ENCODE assay signal across 26 cellular contexts in the genomic region with DNA sequence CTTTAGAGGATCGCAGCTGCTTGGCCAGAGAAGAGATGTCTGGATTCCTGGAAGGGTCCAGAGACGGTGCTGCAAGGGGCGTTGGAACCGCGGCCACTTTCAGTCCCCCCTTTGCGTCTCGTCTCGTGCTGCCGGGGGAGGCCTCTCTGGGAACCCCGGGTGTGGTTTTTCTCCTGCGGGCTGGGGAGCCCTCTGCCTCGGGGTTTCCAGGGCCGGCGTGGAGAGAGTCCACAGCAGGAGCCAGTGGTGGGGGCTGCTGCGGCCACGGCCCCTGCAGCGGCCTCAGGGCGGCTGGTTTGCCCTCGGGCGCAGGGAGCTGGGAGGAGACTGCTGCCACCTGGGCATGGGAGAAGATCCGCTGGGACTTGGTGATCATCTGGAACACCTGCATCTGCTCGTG. TPM values are rescaled to one million over a fixed set of nuclear protein-coding genes. Genes with fewer than 3 reads are reported as not detected.
"Had no signal": no experiment of that assay in that cellular context is flagged by ENCODE, and none has a peak within 500 bp of the region (broad histone marks: within the 10 kb centered on the region; RNA-seq: fewer than 3 reads in every experiment).

No MANE protein-coding gene starts in this region.

- ATAC-seq: activated CD4-positive, CD25-positive, alpha-beta regulatory T cell treated with anti-CD3 and anti-CD28 coated beads, Interleukin-2, amount 50 U/mL, for 24 hours; gastroesophageal sphincter; left ventricle myocardium superior; T-helper 17 cell had no signal

- H3K36me3 Mint-ChIP-seq: mesothelial cell of epicardium; naive thymus-derived CD4-positive, alpha-beta T cell had no signal

- H3K27me3 Mint-ChIP-seq: T-helper 17 cell had no signal

- H3K27ac ChIP-seq: brain microvascular endothelial cell, gastroesophageal sphincter, spleen, WERI-Rb-1 had no signal

- H3K4me3 Mint-ChIP-seq: activated naive CD4-positive, alpha-beta T cell treated with anti-CD3 and anti-CD28 coated beads for 36 hours; activated T-helper 1 cell treated with anti-CD3 and anti-CD28 coated beads, Interleukin-12 subunit alpha, Interleukin-12 subunit beta, Interleukin-2, Interleukin-4 antibody, amounts not matched to agents 30 ng/mL and 10 ng/mL and 1 ng/mL, durations not matched to agents 14 hours and 24 hours and 36 hours; mesothelial cell of epicardium had no signal

- H3K9me3 ChIP-seq: gastroesophageal sphincter, spleen had no signal

- H3K27ac Mint-ChIP-seq: activated naive CD4-positive, alpha-beta T cell treated with anti-CD3 and anti-CD28 coated beads for 36 hours; activated T-helper 1 cell treated with anti-CD3 and anti-CD28 coated beads, Interleukin-12 subunit alpha, Interleukin-12 subunit beta, Interleukin-2, Interleukin-4 antibody, amounts not matched to agents 30 ng/mL and 10 ng/mL and 1 ng/mL, durations not matched to agents 14 hours and 24 hours and 36 hours; mesothelial cell of epicardium; T-helper 17 cell had no signal

- H3K9me3 Mint-ChIP-seq: activated naive CD4-positive, alpha-beta T cell treated with anti-CD3 and anti-CD28 coated beads for 36 hours; activated T-helper 1 cell treated with anti-CD3 and anti-CD28 coated beads, Interleukin-12 subunit alpha, Interleukin-12 subunit beta, Interleukin-2, Interleukin-4 antibody, amounts not matched to agents 30 ng/mL and 10 ng/mL and 1 ng/mL, durations not matched to agents 14 hours and 24 hours and 36 hours; mesothelial cell of epicardium; naive thymus-derived CD4-positive, alpha-beta T cell had no signal

- DNase-seq: activated CD4-positive, alpha-beta T cell treated with anti-CD3 and anti-CD28 coated beads for 48 hours; activated CD4-positive, alpha-beta T cell treated with anti-CD3 and anti-CD28 coated beads, Interleukin-2, amount 50 U/mL, for 48 hours; activated effector memory CD4-positive, alpha-beta T cell treated with anti-CD3 and anti-CD28 coated beads, Interleukin-2, amount 50 U/mL, for 16 hours; activated naive CD4-positive, alpha-beta T cell treated with anti-CD3 and anti-CD28 coated beads for 36 hours; amniotic stem cell; brain microvascular endothelial cell; cortex of kidney; head of caudate nucleus; hippocampal formation; left cardiac atrium; left ventricle myocardium superior; mammary epithelial cell; spleen; stimulated activated naive CD4-positive, alpha-beta T cell treated with Interleukin-2 at 50 U/mL for 16 hours; substantia nigra; T-helper 17 cell; T1000; WERI-Rb-1 had no signal

- H3K36me3 ChIP-seq: brain microvascular endothelial cell, gastroesophageal sphincter, spleen, WERI-Rb-1 had no signal

RNA-seq across cellular contexts. Expression of gene ZNF541, which starts 28.5 kb away (rescaled TPM):
- total RNA-seq: astrocyte, chondrocyte, mammary epithelial cell had no signal
- polyA plus RNA-seq: keratinocyte, mammary epithelial cell had no signal
